ENCODE assay signal across 8 cellular contexts in the genomic region with DNA sequence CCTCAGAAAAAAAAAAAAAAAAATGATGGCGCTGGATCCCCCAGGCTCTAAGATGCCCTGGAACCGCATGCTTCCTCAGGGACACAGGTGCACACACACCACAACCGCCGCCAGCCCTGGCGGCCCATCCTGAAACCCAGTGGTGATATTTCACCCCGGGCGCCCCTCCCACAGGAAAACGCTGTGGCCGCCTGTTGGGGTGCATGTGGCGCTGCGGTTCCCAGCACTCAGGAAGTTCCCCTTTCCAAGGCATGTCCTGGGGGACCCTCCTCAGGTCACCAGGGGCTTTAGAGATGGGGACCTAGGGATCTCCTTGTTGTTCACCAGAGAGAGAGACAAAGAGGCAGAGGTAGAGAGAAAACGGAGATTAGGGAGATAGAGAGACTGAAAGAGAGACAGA. TPM values are rescaled to one million over a fixed set of nuclear protein-coding genes. Genes with fewer than 3 reads are reported as not detected.
DNase-seq lines count a peak whose midpoint lies in the region; ATAC-seq, FAIRE-seq and TF ChIP-seq lines count a peak whose summit lies in the region.

No MANE protein-coding gene starts in this region.

- ATAC-seq in lower lobe of right lung = peak; percentile 34 to 51
- ATAC-seq in HG02588 (IDR thresholded peaks at IDR 0.05; ENCODE audit: unreplicated experiment) = no peak
- no peak for ATAC-seq in esophagus mucosa

- H3K9me3 Mint-ChIP-seq in activated T-helper 2 cell treated with anti-CD3 and anti-CD28 coated beads, Interferon-gamma antibody, Interleukin-2, Interleukin-4, amounts not matched to agents 10 μg/mL and 5 μg/mL and 100 μg/mL, durations not matched to agents 14 hours and 24 hours and 36 hours = no peaks in the 10 kb centered on the region

- intact Hi-C loops in A673 (cut with micrococcal nuclease; ENCODE audit: unreplicated experiment) = no loop called here
- intact Hi-C loops in activated T-helper 2 cell treated with anti-CD3 and anti-CD28 coated beads, Interferon-gamma antibody, Interleukin-2, Interleukin-4, amounts not matched to agents 10 μg/mL and 5 μg/mL and 100 μg/mL, durations not matched to agents 14 hours and 24 hours and 36 hours (cut with micrococcal nuclease) = no loop called here
- intact Hi-C loops in lower lobe of right lung (cut with DNase I) = no loop called here

- H3K4me1 Mint-ChIP-seq in activated T-helper 2 cell treated with anti-CD3 and anti-CD28 coated beads, Interferon-gamma antibody, Interleukin-2, Interleukin-4, amounts not matched to agents 10 μg/mL and 5 μg/mL and 100 μg/mL, durations not matched to agents 14 hours and 24 hours and 36 hours (ENCODE audit: low read depth) = peaks cover 11% of the 10 kb centered on the region

- H3K36me3 Mint-ChIP-seq in activated T-helper 2 cell treated with anti-CD3 and anti-CD28 coated beads, Interferon-gamma antibody, Interleukin-2, Interleukin-4, amounts not matched to agents 10 μg/mL and 5 μg/mL and 100 μg/mL, durations not matched to agents 14 hours and 24 hours and 36 hours (ENCODE audit: low read depth) = no peaks in the 10 kb centered on the region

- H3K27me3 ChIP-seq in A673 (replicated peaks; ENCODE audit: insufficient read depth, low read depth, low read length, poor library complexity) (peaks cover 4% of the 10 kb centered on the region), lower lobe of right lung (ENCODE audit: low read depth) (peaks cover 29% of the 10 kb centered on the region)

- peaks cover 17% of the 10 kb centered on the region for H3K27me3 Mint-ChIP-seq in activated T-helper 2 cell treated with anti-CD3 and anti-CD28 coated beads, Interferon-gamma antibody, Interleukin-2, Interleukin-4, amounts not matched to agents 10 μg/mL and 5 μg/mL and 100 μg/mL, durations not matched to agents 14 hours and 24 hours and 36 hours (ENCODE audit: low read depth)

- H3K36me3 ChIP-seq in A673 (ENCODE audit: insufficient read depth, low read length, poor library complexity, severe bottlenecking) (no peaks in the 10 kb centered on the region), lower lobe of right lung (no peaks in the 10 kb centered on the region)

- no peak for DNase-seq in A673 (ENCODE audit: low spot score)
- DNase-seq in GM19239 (ENCODE audit: insufficient read length, low spot score) = no peak
- DNase-seq in activated T-helper 2 cell treated with anti-CD3 and anti-CD28 coated beads, Interferon-gamma antibody, Interleukin-2, Interleukin-4, amounts not matched to agents 10 μg/mL and 5 μg/mL and 100 μg/mL, durations not matched to agents 14 hours and 24 hours and 36 hours (ENCODE audit: low spot score) = no peak
- DNase-seq in lower lobe of right lung = peak; percentile 64
- no peak for DNase-seq in NK-92 treated with Interleukin-12 subunit alpha and Interleukin-12 subunit beta, amount 100 ng/mL, for 24 hours (lab: John Stamatoyannopoulos, UW)
- DNase-seq in urothelium cell line (ENCODE audit: low spot score) = no peak

- H3K9me3 ChIP-seq in A673 (ENCODE audit: low read depth, low read length, poor library complexity, severe bottlenecking) = no peaks in the 10 kb centered on the region
- no peaks in the 10 kb centered on the region for H3K9me3 ChIP-seq in lower lobe of right lung

- TF ChIP-seq CTCF in A673 (conservative IDR thresholded peaks at IDR 0.05; ENCODE audit: low read depth, low read length) = no peak
- no peak for TF ChIP-seq CTCF in lower lobe of right lung (IDR thresholded peaks at IDR 0.05)

- FAIRE-seq in GM19239 (lab: Jason Lieb, UNC) (peak; percentile 65), urothelium cell line (lab: Jason Lieb, UNC) (no peak)

- peak overlapping the region; percentile 75 for H3K4me3 Mint-ChIP-seq in activated T-helper 2 cell treated with anti-CD3 and anti-CD28 coated beads, Interferon-gamma antibody, Interleukin-2, Interleukin-4, amounts not matched to agents 10 μg/mL and 5 μg/mL and 100 μg/mL, durations not matched to agents 14 hours and 24 hours and 36 hours (ENCODE audit: low read depth)

- H3K4me1 ChIP-seq in A673 (ENCODE audit: insufficient read depth, low read length, poor library complexity, severe bottlenecking) (no peaks in the 10 kb centered on the region), lower lobe of right lung (no peaks in the 10 kb centered on the region)

- no TSS peak for BruUV-seq in A673 (replicated peaks; lab: Mats Ljungman, UMichigan)

- H3K27ac Mint-ChIP-seq in activated T-helper 2 cell treated with anti-CD3 and anti-CD28 coated beads, Interferon-gamma antibody, Interleukin-2, Interleukin-4, amounts not matched to agents 10 μg/mL and 5 μg/mL and 100 μg/mL, durations not matched to agents 14 hours and 24 hours and 36 hours = peak overlapping the region; percentile 21

- H3K27ac ChIP-seq in A673 (ENCODE audit: low read depth, low read length, poor library complexity, severe bottlenecking) (no peak overlapping the region), lower lobe of right lung (peak overlapping the region; percentile 3)

- peak overlapping the region; percentile 39 for H3K4me3 ChIP-seq in A673 (ENCODE audit: low read depth, low read length, poor library complexity, severe bottlenecking)
- peak overlapping the region; percentile 47 for H3K4me3 ChIP-seq in lower lobe of right lung

- POLR2A ChIA-PET in A673 (lab: Charles Lee; ENCODE audit: low non-redundant PET) = no interaction called here

- CTCF ChIA-PET in A673 (lab: Charles Lee) = no interaction called here

RNA-seq across cellular contexts. Expression of gene ADGRE2, which starts 2.5 kb away (rescaled TPM):
- total RNA-seq in A673 (2021) (0.19 and 1.5 TPM in 2 replicates), lower lobe of right lung (19.9 TPM), esophagus mucosa (1.5 TPM)
- 2.7 and 3.6 TPM in 2 replicates for total RNA-seq in activated T-helper 2 cell treated with anti-CD3 and anti-CD28 coated beads, Interferon-gamma antibody, Interleukin-2, Interleukin-4, amounts not matched to agents 10 μg/mL and 5 μg/mL and 100 μg/mL, durations not matched to agents 14 hours and 24 hours and 36 hours

RNA-seq across cellular contexts. Expression of gene OR7A5, which starts 59.1 kb away (rescaled TPM):
- total RNA-seq in A673 (2021) = not detected in 2 replicates
- total RNA-seq in activated T-helper 2 cell treated with anti-CD3 and anti-CD28 coated beads, Interferon-gamma antibody, Interleukin-2, Interleukin-4, amounts not matched to agents 10 μg/mL and 5 μg/mL and 100 μg/mL, durations not matched to agents 14 hours and 24 hours and 36 hours = not detected in 2 replicates
- not detected for total RNA-seq in lower lobe of right lung
- not detected for total RNA-seq in esophagus mucosa

RNA-seq across cellular contexts. Expression of gene OR7C1, which starts 59.1 kb away (rescaled TPM):
- total RNA-seq in A673 (2021) = not detected in 2 replicates
- not detected in 2 replicates for total RNA-seq in activated T-helper 2 cell treated with anti-CD3 and anti-CD28 coated beads, Interferon-gamma antibody, Interleukin-2, Interleukin-4, amounts not matched to agents 10 μg/mL and 5 μg/mL and 100 μg/mL, durations not matched to agents 14 hours and 24 hours and 36 hours
- total RNA-seq in lower lobe of right lung = 0.18 TPM
- not detected for total RNA-seq in esophagus mucosa

Comparison
In these comparisons a context has a peak if more than half of its experiments do, and no peak if none do; other contexts are left out.
1. ATAC-seq: peak in lower lobe of right lung (2 of 2); none in HG02588 (single experiment) and esophagus mucosa (single experiment).